8 cellular contexts compared by ENCODE assay signal in genomic region chr22:21567456-21568206, GRCh38. TPM values are rescaled to one million over a fixed set of nuclear protein-coding genes. Genes with fewer than 3 reads are reported as not detected.
DNase-seq lines count a peak whose midpoint lies in the region; TF ChIP-seq lines count a peak whose summit lies in the region.

Gene UBE2L3, plus strand, starts transcription at chr22:21567714. Its CDS starts 31 bp downstream, at chr22:21567745.

- peaks cover 41% of the 10 kb centered on the region for H3K4me1 Mint-ChIP-seq in stimulated activated naive CD8-positive, alpha-beta T cell treated with anti-CD3 and anti-CD28 coated beads, Interleukin-15, Interleukin-2, amounts not matched to agents 100 ng/mL and 50 ng/mL, for 24 hours (ENCODE audit: low read depth)

- H3K36me3 Mint-ChIP-seq in stimulated activated naive CD8-positive, alpha-beta T cell treated with anti-CD3 and anti-CD28 coated beads, Interleukin-15, Interleukin-2, amounts not matched to agents 100 ng/mL and 50 ng/mL, for 24 hours (ENCODE audit: low read depth): peaks cover 23% of the 10 kb centered on the region

- peak within 1 kb of the TSS; percentile 95 for H3K27ac Mint-ChIP-seq in stimulated activated naive CD8-positive, alpha-beta T cell treated with anti-CD3 and anti-CD28 coated beads, Interleukin-15, Interleukin-2, amounts not matched to agents 100 ng/mL and 50 ng/mL, for 24 hours

- H3K27me3 ChIP-seq in neural cell (ENCODE audit: insufficient read depth, low read depth, low read length): no peaks in the 10 kb centered on the region

- DNase-seq in AG08395 (ENCODE audit: low spot score) (peak; percentile 88), KG1 (lab: John Stamatoyannopoulos, UW) (peak; percentile 51), SK-MEL-5 (ENCODE audit: low read depth, low spot score) (peak; percentile 85), foreskin fibroblast (peak; percentile 72 to 92)
- DNase-seq in activated gamma-delta T cell treated with anti-CD3 and anti-CD28 coated beads, Interleukin-2, amount 50 U/mL, for 16 hours (ENCODE audit: low read depth): peak; percentile 71

- TF ChIP-seq RAD21 in neural cell (conservative IDR thresholded peaks at IDR 0.05): no peak

- no peaks in the 10 kb centered on the region for H3K36me3 ChIP-seq in neural cell (ENCODE audit: insufficient read depth, low read length)

- in situ Hi-C loops in SK-MEL-5 (cut with HindIII; ENCODE audit: low pct_unique_long_range_greater_than_20kb, low sequenced_read_pairs): no loop called here

- H3F3A ChIP-seq in neural cell (ENCODE audit: insufficient read depth, low read length, poor library complexity, severe bottlenecking): no peaks in the 10 kb centered on the region

- peak within 1 kb of the TSS; percentile 94 for H3K9ac ChIP-seq in neural cell (ENCODE audit: low read length)

- H3K4me3 Mint-ChIP-seq in stimulated activated naive CD8-positive, alpha-beta T cell treated with anti-CD3 and anti-CD28 coated beads, Interleukin-15, Interleukin-2, amounts not matched to agents 100 ng/mL and 50 ng/mL, for 24 hours: peak within 1 kb of the TSS; percentile 95

- H3K4me3 ChIP-seq in foreskin fibroblast (ENCODE audit: low read depth in 1 of 2, low read length in 2 of 2) (peak within 1 kb of the TSS; percentile 74 to 93), neural cell (ENCODE audit: low read length) (peak within 1 kb of the TSS; percentile 70)

- no peaks in the 10 kb centered on the region for H3K9me2 ChIP-seq in neural cell (ENCODE audit: insufficient read depth, low read length)

- TF ChIP-seq POLR2A in GM19099 (IDR thresholded peaks at IDR 0.05; ENCODE audit: extremely low read depth, insufficient read length, low read depth): peak; percentile 87

- no peaks in the 10 kb centered on the region for H3K9me3 Mint-ChIP-seq in stimulated activated naive CD8-positive, alpha-beta T cell treated with anti-CD3 and anti-CD28 coated beads, Interleukin-15, Interleukin-2, amounts not matched to agents 100 ng/mL and 50 ng/mL, for 24 hours

- H3K79me2 ChIP-seq in neural cell (replicated peaks; ENCODE audit: insufficient read depth, low read length): peaks cover 49% of the 10 kb centered on the region

- H4K20me1 ChIP-seq in neural cell (ENCODE audit: insufficient read depth): peaks cover 6% of the 10 kb centered on the region

- TF ChIP-seq EP300 in neural cell (conservative IDR thresholded peaks at IDR 0.05; ENCODE audit: poor library complexity, severe bottlenecking): no peak

- no peaks in the 10 kb centered on the region for H3K27me3 Mint-ChIP-seq in stimulated activated naive CD8-positive, alpha-beta T cell treated with anti-CD3 and anti-CD28 coated beads, Interleukin-15, Interleukin-2, amounts not matched to agents 100 ng/mL and 50 ng/mL, for 24 hours

- H3K27ac ChIP-seq in neural cell (ENCODE audit: low read length): peak within 1 kb of the TSS; percentile 77

- TF ChIP-seq CTCF in foreskin fibroblast (IDR thresholded peaks at IDR 0.05; ENCODE audit: low read depth, low read length) (no peak), neural cell (IDR thresholded peaks at IDR 0.05; ENCODE audit: poor library complexity, severe bottlenecking) (no peak)

- H2AFZ ChIP-seq in neural cell (ENCODE audit: low read depth, low read length): peak within 1 kb of the TSS; percentile 69

- no peaks in the 10 kb centered on the region for H3K9me3 ChIP-seq in neural cell (ENCODE audit: low read length)

- peak within 1 kb of the TSS; percentile 87 for H3K4me2 ChIP-seq in neural cell (ENCODE audit: low read length)

TF ChIP-seq in neural cell, 6 proteins besides CTCF, POLR2A, EP300 and RAD21:
- peak; percentile 95 for TF ChIP-seq POLR2AphosphoS5 (IDR thresholded peaks at IDR 0.05)
- no peak for TF ChIP-seq EZH2 (IDR thresholded peaks at IDR 0.05; ENCODE audit: borderline replicate concordance, insufficient read depth, low read length, poor library complexity, severe bottlenecking)
- peak; percentile 92 for TF ChIP-seq REST (IDR thresholded peaks at IDR 0.05; ENCODE audit: borderline replicate concordance)
- peak; percentile 95 for TF ChIP-seq TAF1 (IDR thresholded peaks at IDR 0.05; ENCODE audit: low read depth)
- TF ChIP-seq SMC3 (conservative IDR thresholded peaks at IDR 0.05; ENCODE audit: poor library complexity): no peak
- TF ChIP-seq MXI1 (conservative IDR thresholded peaks at IDR 0.05; ENCODE audit: poor library complexity, severe bottlenecking): peak; percentile 70

RNA-seq across cellular contexts. Expression of gene UBE2L3, which starts in this region (rescaled TPM):
- total RNA-seq in SK-MEL-5 (2014; rRNA removed; shearing (Covaris generic)): 82.6 and 83.1 TPM in 2 replicates
- polyA plus RNA-seq in SK-MEL-5 (2015; cell fraction: cytosol; rRNA removed): 61.4 and 66.7 TPM in 2 replicates
- polyA plus RNA-seq in SK-MEL-5 (2015; cell fraction: nucleus; rRNA removed): 11.2 and 11.3 TPM in 2 replicates
- 42.9 and 49.1 TPM in 2 replicates for polyA plus RNA-seq in neural cell
- 39.2 and 46.5 TPM in 2 replicates for polyA minus RNA-seq in neural cell

Comparison
In these comparisons a context has a peak if more than half of its experiments do, and no peak if none do; other contexts are left out.
1. Peak in every context shown above with its lines: DNase-seq, H3K4me3 ChIP-seq and H3K27ac ChIP-seq.